ENCODE assay signal across 8 cellular contexts in the genomic region with DNA sequence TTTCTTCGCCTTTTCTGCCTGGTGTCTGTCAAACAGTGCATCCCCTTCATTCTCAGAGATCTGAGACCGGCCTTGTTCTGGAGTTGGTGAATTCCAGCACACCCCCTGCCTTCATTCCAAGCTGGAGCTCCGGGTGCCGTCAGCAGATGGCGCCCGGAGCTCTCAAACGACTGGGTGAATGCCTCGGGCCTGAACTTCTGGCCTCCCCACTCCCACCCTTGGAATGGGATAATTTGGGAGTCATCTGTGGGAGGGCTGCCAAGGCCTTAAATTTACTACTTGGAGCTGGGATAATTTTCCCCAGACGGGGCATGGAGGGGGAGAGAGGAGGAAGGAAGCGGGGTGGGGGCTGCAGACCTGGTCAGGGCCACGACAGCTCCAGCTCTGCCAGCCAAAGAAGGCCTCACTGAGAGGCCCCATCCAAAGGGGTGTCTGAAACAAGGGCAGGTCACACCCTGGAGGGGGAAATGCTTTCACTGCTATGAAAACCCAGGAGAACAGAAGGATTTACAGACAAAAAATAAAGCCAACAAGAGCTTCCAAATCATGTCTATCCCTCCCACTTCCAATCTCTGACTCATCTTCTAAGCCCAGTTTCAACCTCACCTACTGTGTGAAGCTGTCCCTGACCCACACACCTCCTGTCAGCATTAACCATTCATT.
DNase-seq lines count a peak whose midpoint lies in the region; TF ChIP-seq lines count a peak whose summit lies in the region.

No MANE protein-coding gene starts in this region.

- H2BK15ac ChIP-seq in mesendoderm (replicated peaks; ENCODE audit: low read depth): no peak overlapping the region

- peak overlapping the region; percentile 73 for H3K4ac ChIP-seq in mesendoderm (ENCODE audit: low read depth, low read length)

- H3K79me2 ChIP-seq in mesendoderm (ENCODE audit: control insufficient read depth, insufficient read depth, low read length): no peaks in the 10 kb centered on the region

- H3K9me3 ChIP-seq in transverse colon: no peaks in the 10 kb centered on the region

- H3K4me1 ChIP-seq in mesendoderm (ENCODE audit: control insufficient read depth, low read depth, low read length) (peaks cover 23% of the 10 kb centered on the region), transverse colon (peaks cover 6 to 27% (median 17%) of the 10 kb centered on the region in 4 donors)

- intact Hi-C loops in transverse colon (cut with DNase I; ENCODE audit: low total_unique reads): loop anchor here (5.0 kb wide), 1 partner anchor 536 kb away; no protein-coding TSS in a partner anchor

- H3K27ac ChIP-seq in mesendoderm (ENCODE audit: low read depth, low read length): peak overlapping the region; percentile 84
- H3K27ac ChIP-seq in transverse colon: peak overlapping the region in 3 of 4 donors; percentile 42 to 49 (median 46)

- peak overlapping the region; percentile 46 for H3K9ac ChIP-seq in mesendoderm (ENCODE audit: low read length)

- WGBS in mesendoderm (ENCODE audit: extremely low coverage, insufficient coverage, low lambda C conversion rate): no CpG with 5 or more reads among the region's 11 CpGs
- WGBS in transverse colon (ENCODE audit: low coverage in 1 of 2), 2 donors: 17% methylated on average over 11 of the region's 11 CpGs; no CpG with 5 or more reads in 1 of the 2 donors

- TF ChIP-seq POLR2A in transverse colon (IDR thresholded peaks at IDR 0.05): no peak

- H3K27me3 ChIP-seq in mesendoderm (ENCODE audit: insufficient read depth, low read length, poor library complexity): no peaks in the 10 kb centered on the region
- no peaks in the 10 kb centered on the region for H3K27me3 ChIP-seq in transverse colon

- TF ChIP-seq EP300 in transverse colon (IDR thresholded peaks at IDR 0.05; ENCODE audit: low read depth): no peak

- H4K8ac ChIP-seq in mesendoderm (ENCODE audit: low read depth, low read length): no peak overlapping the region

- peak overlapping the region; percentile 81 for H2BK5ac ChIP-seq in mesendoderm (ENCODE audit: low read length)

- H3K36me3 ChIP-seq in mesendoderm (ENCODE audit: control insufficient read depth, insufficient read depth, low read length) (no peaks in the 10 kb centered on the region), transverse colon (no peaks in the 10 kb centered on the region)

- H2BK120ac ChIP-seq in mesendoderm (ENCODE audit: low read depth, low read length): peak overlapping the region; percentile 30

- no peak overlapping the region for H2AK5ac ChIP-seq in mesendoderm (ENCODE audit: low read length)

- TF ChIP-seq CTCF in transverse colon (IDR thresholded peaks at IDR 0.05): peak; percentile 73 to 86 (median 76)

- in situ Hi-C loops in transverse colon (cut with MboI; ENCODE audit: low pct_ligation_motif_present in 1 of 4, low pct_unique_long_range_greater_than_20kb in 1 of 4, low sequenced_read_pairs in 3 of 4): loop anchor here (5.0 to 25.0 kb wide), 6 partner anchors 181 to 536 kb away; a partner anchor contains a TSS

- H3K23ac ChIP-seq in mesendoderm (ENCODE audit: low read length): no peak overlapping the region

- H3K4me2 ChIP-seq in mesendoderm (ENCODE audit: low read length): no peak overlapping the region

- H4K5ac ChIP-seq in mesendoderm (ENCODE audit: low read length): no peak overlapping the region

- H3K79me1 ChIP-seq in mesendoderm (ENCODE audit: low read length): no peaks in the 10 kb centered on the region

- DNase-seq in SIG-M5 treated with dmso at 0.1 percent for 504 hours (lab: John Stamatoyannopoulos, UW; ENCODE audit: unreplicated experiment): peak; percentile 50
- no peak for DNase-seq in SIG-M5 (lab: John Stamatoyannopoulos, UW)
- DNase-seq in NCI-H146 (lab: John Stamatoyannopoulos, UW): peak; percentile 74
- DNase-seq in UCSD-AML1 (lab: John Stamatoyannopoulos, UW; ENCODE audit: unreplicated experiment): peak; percentile 67
- peak; percentile 91 for DNase-seq in epidermal melanocyte (ENCODE audit: insufficient read length, low spot score)
- peak; percentile 93 for DNase-seq in mesendoderm
- DNase-seq in transverse colon: peak; percentile 74
- DNase-seq in cortex of kidney (lab: John Stamatoyannopoulos, UW): no peak

- H3K56ac ChIP-seq in mesendoderm (ENCODE audit: low read length): peak overlapping the region; percentile 81

- H3K18ac ChIP-seq in mesendoderm (ENCODE audit: low read length): peak overlapping the region; percentile 54

- H3K4me3 ChIP-seq in mesendoderm (ENCODE audit: low read length) (no peak overlapping the region), transverse colon (no peak overlapping the region)

Comparison
In these comparisons a context has a peak if more than half of its experiments do, and no peak if none do; other contexts are left out.
1. DNase-seq: peak in SIG-M5 treated with dmso at 0.1 percent for 504 hours (single experiment), NCI-H146 (single experiment), UCSD-AML1 (single experiment), epidermal melanocyte (single experiment), mesendoderm (single experiment) and transverse colon (single experiment); none in SIG-M5 (single experiment) and cortex of kidney (single experiment).